ENCODE assay signal across 1 cellular context in the genomic region with DNA sequence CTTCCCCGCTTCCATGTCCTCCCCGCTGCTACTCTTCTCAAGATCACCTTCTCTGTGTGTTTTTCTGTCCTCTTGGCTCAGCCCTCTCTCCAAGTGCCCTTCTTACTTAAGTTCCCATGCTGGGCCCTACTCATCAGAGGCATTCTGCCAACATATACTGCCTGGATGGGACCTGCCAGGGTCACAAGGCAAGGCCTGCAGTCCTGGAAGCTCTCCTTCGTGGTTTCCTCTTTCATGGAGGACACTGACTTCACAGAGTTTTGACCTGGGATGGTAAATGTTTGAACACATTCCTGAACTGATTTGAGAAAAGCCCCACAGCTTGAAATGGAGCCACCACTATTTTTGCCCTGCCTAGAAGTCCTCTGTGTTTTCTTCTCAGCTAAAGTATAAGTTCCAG.
TF ChIP-seq lines count a peak whose summit lies in the region.

No MANE protein-coding gene starts in this region.

TF ChIP-seq in IMR-90, 13 proteins besides CTCF, POLR2A, EP300 and RAD21 (continued from another document):
- TF ChIP-seq ELK1 (IDR thresholded peaks at IDR 0.05; ENCODE audit: borderline replicate concordance, low read depth, low read length) (no peak), SMC3 (IDR thresholded peaks at IDR 0.05; ENCODE audit: low read depth, low read length) (no peak), MAZ (IDR thresholded peaks at IDR 0.05; ENCODE audit: borderline replicate concordance, low read depth, low read length) (no peak)
